ENCODE assay signal across 8 cellular contexts in genomic region chr19:2579678-2580280, GRCh38.
DNase-seq lines count a peak whose midpoint lies in the region; ATAC-seq and TF ChIP-seq lines count a peak whose summit lies in the region.

No MANE protein-coding gene starts in this region.

- no peak for ATAC-seq in left cardiac atrium
- no peak for ATAC-seq in upper lobe of right lung
- ATAC-seq in GM18858 (IDR thresholded peaks at IDR 0.05; ENCODE audit: unreplicated experiment): no peak

- no peak overlapping the region for H3K4me3 ChIP-seq in cardiac muscle cell
- no peak overlapping the region for H3K4me3 ChIP-seq in endodermal cell (ENCODE audit: low read length)
- H3K4me3 ChIP-seq in neural cell (ENCODE audit: low read length): peak overlapping the region; percentile 60
- H3K4me3 ChIP-seq in upper lobe of right lung: peak overlapping the region; percentile 41

- H3K36me3 Mint-ChIP-seq in endodermal cell (ENCODE audit: low read depth): peaks cover 11% of the 10 kb centered on the region

- no peaks in the 10 kb centered on the region for H3F3A ChIP-seq in neural cell (ENCODE audit: insufficient read depth, low read length, poor library complexity, severe bottlenecking)

- peak overlapping the region; percentile 57 for H3K4me3 Mint-ChIP-seq in endodermal cell

- H3K9ac ChIP-seq in endodermal cell (ENCODE audit: extremely low read depth, low read length, poor library complexity, severe bottlenecking) (no peak overlapping the region), neural cell (ENCODE audit: low read length) (no peak overlapping the region)

- H3K27ac Mint-ChIP-seq in endodermal cell: peak overlapping the region; percentile 70

- WGBS in endodermal cell (ENCODE audit: insufficient coverage in 1 of 2, insufficient read length in 1 of 2), 2 experiments: 38 to 41% methylated on average over 7 to 14 of the region's 14 CpGs

- peaks cover 30% of the 10 kb centered on the region for H3K9me3 Mint-ChIP-seq in endodermal cell

- H3K79me2 ChIP-seq in neural cell (replicated peaks; ENCODE audit: insufficient read depth, low read length): no peaks in the 10 kb centered on the region

- peaks cover 16% of the 10 kb centered on the region for H3K4me1 Mint-ChIP-seq in endodermal cell

- H3K27me3 ChIP-seq in cardiac muscle cell (no peaks in the 10 kb centered on the region), endodermal cell (ENCODE audit: control insufficient read depth, insufficient read depth, low read length, poor library complexity, severe bottlenecking) (no peaks in the 10 kb centered on the region), neural cell (ENCODE audit: insufficient read depth, low read depth, low read length) (peaks cover 14% of the 10 kb centered on the region), upper lobe of right lung (no peaks in the 10 kb centered on the region)

- H3K36me3 ChIP-seq in cardiac muscle cell (no peaks in the 10 kb centered on the region), endodermal cell (ENCODE audit: control insufficient read depth, insufficient read depth, low read length) (no peaks in the 10 kb centered on the region), neural cell (ENCODE audit: insufficient read depth, low read length) (no peaks in the 10 kb centered on the region), upper lobe of right lung (no peaks in the 10 kb centered on the region)

- no peak for TF ChIP-seq EP300 in neural cell (conservative IDR thresholded peaks at IDR 0.05; ENCODE audit: poor library complexity, severe bottlenecking)

- H3K4me2 ChIP-seq in neural cell (ENCODE audit: low read length): no peak overlapping the region

- H2AFZ ChIP-seq in neural cell (ENCODE audit: low read depth, low read length): no peak overlapping the region

- H3K27ac ChIP-seq in cardiac muscle cell (peak overlapping the region; percentile 91), endodermal cell (ENCODE audit: low read depth, low read length) (no peak overlapping the region), neural cell (ENCODE audit: low read length) (no peak overlapping the region), upper lobe of right lung (peak overlapping the region; percentile 83)

- no peaks in the 10 kb centered on the region for H3K27me3 Mint-ChIP-seq in endodermal cell (ENCODE audit: insufficient read depth)

- H3K9me3 ChIP-seq in cardiac muscle cell (ENCODE audit: low read depth) (no peaks in the 10 kb centered on the region), endodermal cell (ENCODE audit: control insufficient read depth, low read length) (peaks cover 33% of the 10 kb centered on the region), neural cell (ENCODE audit: low read length) (peaks cover 3% of the 10 kb centered on the region), upper lobe of right lung (no peaks in the 10 kb centered on the region)

- no peak for TF ChIP-seq RAD21 in neural cell (conservative IDR thresholded peaks at IDR 0.05)

- TF ChIP-seq CTCF in cardiac muscle cell (IDR thresholded peaks at IDR 0.05; ENCODE audit: low read depth, low read length) (no peak), endodermal cell (conservative IDR thresholded peaks at IDR 0.05) (peak; percentile 9), neural cell (IDR thresholded peaks at IDR 0.05; ENCODE audit: poor library complexity, severe bottlenecking) (no peak), upper lobe of right lung (IDR thresholded peaks at IDR 0.05) (peak; percentile 23)

- no peaks in the 10 kb centered on the region for H4K20me1 ChIP-seq in neural cell (ENCODE audit: insufficient read depth)

- peaks cover 7% of the 10 kb centered on the region for H3K4me1 ChIP-seq in cardiac muscle cell (ENCODE audit: low read depth)
- H3K4me1 ChIP-seq in endodermal cell (ENCODE audit: control insufficient read depth, insufficient read depth, low read length): peaks cover 7% of the 10 kb centered on the region
- peaks cover 29% of the 10 kb centered on the region for H3K4me1 ChIP-seq in upper lobe of right lung

- intact Hi-C loops in left cardiac atrium (cut with DNase I): loop anchor here (1.0 to 10.0 kb wide), 4 partner anchors 32 to 105 kb away; partner anchors contain the start of gene GADD45B (in 1 of the 2)
- intact Hi-C loops in upper lobe of right lung (cut with DNase I): loop anchor here (5.0 to 10.0 kb wide), 2 partner anchors 37 to 105 kb away; partner anchors contain the start of gene GADD45B

- no peak for DNase-seq in cardiac muscle cell (ENCODE audit: low read depth in 1 of 2, low spot score in 1 of 2)
- no peak for DNase-seq in left cardiac atrium
- peak; percentile 60 for DNase-seq in endodermal cell
- DNase-seq in upper lobe of right lung: peak; percentile 56
- DNase-seq in NCI-H1105 (lab: John Stamatoyannopoulos, UW): no peak
- no peak for DNase-seq in globus pallidus (ENCODE audit: low spot score)

- no peaks in the 10 kb centered on the region for H3K9me2 ChIP-seq in neural cell (ENCODE audit: insufficient read depth, low read length)

TF ChIP-seq in neural cell, 6 proteins besides CTCF, POLR2A, EP300 and RAD21:
- no peak for TF ChIP-seq EZH2 (IDR thresholded peaks at IDR 0.05; ENCODE audit: borderline replicate concordance, insufficient read depth, low read length, poor library complexity, severe bottlenecking)
- peak; percentile 4 for TF ChIP-seq SMC3 (conservative IDR thresholded peaks at IDR 0.05; ENCODE audit: poor library complexity)

Comparison
In these comparisons a context has a peak if more than half of its experiments do, and no peak if none do; other contexts are left out.
1. DNase-seq: peak in endodermal cell (single experiment) and upper lobe of right lung (single experiment); none in cardiac muscle cell (0 of 2), left cardiac atrium (single experiment), NCI-H1105 (single experiment) and globus pallidus (single experiment).
2. H3K27ac ChIP-seq: peak in cardiac muscle cell (single experiment) and upper lobe of right lung (single experiment); none in endodermal cell (single experiment) and neural cell (single experiment).
3. H3K4me3 ChIP-seq: peak in neural cell (single experiment) and upper lobe of right lung (single experiment); none in cardiac muscle cell (single experiment) and endodermal cell (single experiment).
4. CTCF ChIP-seq: peak in endodermal cell (single experiment) and upper lobe of right lung (single experiment); none in cardiac muscle cell (single experiment) and neural cell (single experiment).